Comparison of ENCODE assay signal across 12 cellular contexts in genomic region chr5:143554194-143554717, GRCh38.
DNase-seq lines count a peak whose midpoint lies in the region; ATAC-seq, FAIRE-seq and TF ChIP-seq lines count a peak whose summit lies in the region.
"Had no signal": no experiment of that assay in that cellular context is flagged by ENCODE, and none has a peak within 500 bp of the region (broad histone marks: within the 10 kb centered on the region; RNA-seq: fewer than 3 reads in every experiment).

No MANE protein-coding gene starts in this region.

- TF ChIP-seq CTCF in OCI-LY7 (conservative IDR thresholded peaks at IDR 0.05; ENCODE audit: low read length): no peak

- no peak overlapping the region for H3K27ac Mint-ChIP-seq in effector memory CD8-positive, alpha-beta T cell
- H3K27ac Mint-ChIP-seq: activated CD8-positive, alpha-beta memory T cell treated with anti-CD3 and anti-CD28 coated beads, Interleukin-2, amount 10 ng/mL, durations not matched to agents 7 days and 5 days had no signal

- intact Hi-C loops in OCI-LY7 (cut with micrococcal nuclease; ENCODE audit: unreplicated experiment): no loop called here

- ATAC-seq in effector memory CD8-positive, alpha-beta T cell (replicated peaks): no peak
- ATAC-seq: activated CD8-positive, alpha-beta memory T cell treated with anti-CD3 and anti-CD28 coated beads, Interleukin-2, amount 10 ng/mL, durations not matched to agents 7 days and 5 days had no signal

- H3K36me3 ChIP-seq in skeletal muscle satellite cell (ENCODE audit: insufficient read depth, low read length) (no peaks in the 10 kb centered on the region), OCI-LY7 (ENCODE audit: insufficient read depth, low read length) (no peaks in the 10 kb centered on the region)
- H3K36me3 ChIP-seq: pancreas, SJCRH30 had no signal

- peaks cover 0 to 6% of the 10 kb centered on the region in 2 donors for H3K27me3 Mint-ChIP-seq in effector memory CD8-positive, alpha-beta T cell
- H3K27me3 Mint-ChIP-seq: activated CD8-positive, alpha-beta memory T cell treated with anti-CD3 and anti-CD28 coated beads, Interleukin-2, amount 10 ng/mL, durations not matched to agents 7 days and 5 days had no signal

- no peaks in the 10 kb centered on the region for H3K27me3 ChIP-seq in skeletal muscle satellite cell (ENCODE audit: control insufficient read depth, insufficient read depth, low read length)
- H3K27me3 ChIP-seq: pancreas, SJCRH30 had no signal

- H3K36me3 Mint-ChIP-seq in effector memory CD8-positive, alpha-beta T cell (ENCODE audit: insufficient read depth): no peaks in the 10 kb centered on the region

- BruUV-seq in OCI-LY7 (replicated peaks; lab: Mats Ljungman, UMichigan): no TSS peak

- TF ChIP-seq POLR2A in H54 (IDR thresholded peaks at IDR 0.05; ENCODE audit: low read depth, low read length): no peak

- peak overlapping the region; percentile 59 for H3K9ac ChIP-seq in skeletal muscle satellite cell (ENCODE audit: low read depth, low read length)

- CTCF ChIA-PET in OCI-LY7 (lab: Charles Lee; ENCODE audit: unreplicated experiment): no interaction called here

- no peaks in the 10 kb centered on the region for H3K79me2 ChIP-seq in OCI-LY7 (ENCODE audit: insufficient read depth, low read depth, low read length)

- no peaks in the 10 kb centered on the region for H3K9me3 ChIP-seq in skeletal muscle satellite cell (replicated peaks; ENCODE audit: low read length)
- H3K9me3 ChIP-seq in OCI-LY7 (ENCODE audit: low read length): no peaks in the 10 kb centered on the region
- H3K9me3 ChIP-seq: pancreas had no signal

- H3K4me1 ChIP-seq in skeletal muscle satellite cell (ENCODE audit: control insufficient read depth, insufficient read depth, low read length) (peaks cover 59% of the 10 kb centered on the region), OCI-LY7 (ENCODE audit: insufficient read depth, low read length, poor library complexity, severe bottlenecking) (no peaks in the 10 kb centered on the region)
- H3K4me1 ChIP-seq: pancreas had no signal

- no peaks in the 10 kb centered on the region for H3K9me2 ChIP-seq in OCI-LY7 (ENCODE audit: insufficient read depth, low read length)

- H3K4me1 Mint-ChIP-seq in effector memory CD8-positive, alpha-beta T cell (ENCODE audit: low read depth in 2 of 2): no peaks in the 10 kb centered on the region

- H3K9me3 Mint-ChIP-seq in effector memory CD8-positive, alpha-beta T cell: no peaks in the 10 kb centered on the region

- in situ Hi-C loops in ACHN (cut with HindIII; ENCODE audit: low pct_ligation_motif_present, low pct_unique_long_range_greater_than_20kb, low sequenced_read_pairs): no loop called here

- H2AFZ ChIP-seq in OCI-LY7 (ENCODE audit: low read length): no peak overlapping the region

- no peak overlapping the region for H3K27ac ChIP-seq in OCI-LY7 (ENCODE audit: low read depth, low read length, poor library complexity, severe bottlenecking)
- H3K27ac ChIP-seq: pancreas, SJCRH30 had no signal

- POLR2A ChIA-PET in OCI-LY7 (lab: Charles Lee): interaction anchor here (0.9 to 1.8 kb wide), 4 partner anchors 10 to 28 kb away, joined by 3 to 6 read pairs (median 4); no protein-coding TSS in a partner anchor

- no peaks in the 10 kb centered on the region for H4K20me1 ChIP-seq in OCI-LY7 (ENCODE audit: insufficient read depth, low read length)

- H3K4me2 ChIP-seq in skeletal muscle satellite cell (ENCODE audit: low read length) (peak overlapping the region; percentile 59), OCI-LY7 (ENCODE audit: low read length) (no peak overlapping the region)

- FAIRE-seq in H54 (lab: Jason Lieb, UNC) (peak; percentile 95), RCC 7860 (lab: Jason Lieb, UNC) (peak; percentile 96)
- FAIRE-seq: pancreas had no signal

- H3K4me3 Mint-ChIP-seq in effector memory CD8-positive, alpha-beta T cell: no peak overlapping the region
- H3K4me3 Mint-ChIP-seq: activated CD8-positive, alpha-beta memory T cell treated with anti-CD3 and anti-CD28 coated beads, Interleukin-2, amount 10 ng/mL, durations not matched to agents 7 days and 5 days had no signal

- no peak overlapping the region for H3K4me3 ChIP-seq in skeletal muscle satellite cell (ENCODE audit: low read length)
- no peak overlapping the region for H3K4me3 ChIP-seq in OCI-LY7 (ENCODE audit: low read depth, low read length, poor library complexity, severe bottlenecking)
- H3K4me3 ChIP-seq: pancreas, SJCRH30 had no signal

- DNase-seq in H54 (ENCODE audit: insufficient read length, low spot score) (peak; percentile 45), RCC 7860 (ENCODE audit: low spot score) (peak; percentile 94), fibroblast of gingiva (ENCODE audit: low read depth) (peak; percentile 94), OCI-LY7 (ENCODE audit: low spot score) (no peak), ACHN (no peak)
- DNase-seq in effector memory CD8-positive, alpha-beta T cell: no peak
- DNase-seq: activated CD8-positive, alpha-beta memory T cell treated with anti-CD3 and anti-CD28 coated beads, Interleukin-2, amount 10 ng/mL, durations not matched to agents 7 days and 5 days; central memory CD4-positive, alpha-beta T cell; NCI-H1092 treated with DMSO at 0.1 percent for 48 hours; pancreas; SJCRH30 had no signal

Comparison
In these comparisons a context has a peak if more than half of its experiments do, and no peak if none do; other contexts are left out.
1. DNase-seq: peak in H54 (single experiment), RCC 7860 (single experiment) and fibroblast of gingiva (single experiment); none in OCI-LY7 (single experiment), ACHN (single experiment) and effector memory CD8-positive, alpha-beta T cell (0 of 3).